9 cellular contexts compared by ENCODE assay signal in the genomic region with DNA sequence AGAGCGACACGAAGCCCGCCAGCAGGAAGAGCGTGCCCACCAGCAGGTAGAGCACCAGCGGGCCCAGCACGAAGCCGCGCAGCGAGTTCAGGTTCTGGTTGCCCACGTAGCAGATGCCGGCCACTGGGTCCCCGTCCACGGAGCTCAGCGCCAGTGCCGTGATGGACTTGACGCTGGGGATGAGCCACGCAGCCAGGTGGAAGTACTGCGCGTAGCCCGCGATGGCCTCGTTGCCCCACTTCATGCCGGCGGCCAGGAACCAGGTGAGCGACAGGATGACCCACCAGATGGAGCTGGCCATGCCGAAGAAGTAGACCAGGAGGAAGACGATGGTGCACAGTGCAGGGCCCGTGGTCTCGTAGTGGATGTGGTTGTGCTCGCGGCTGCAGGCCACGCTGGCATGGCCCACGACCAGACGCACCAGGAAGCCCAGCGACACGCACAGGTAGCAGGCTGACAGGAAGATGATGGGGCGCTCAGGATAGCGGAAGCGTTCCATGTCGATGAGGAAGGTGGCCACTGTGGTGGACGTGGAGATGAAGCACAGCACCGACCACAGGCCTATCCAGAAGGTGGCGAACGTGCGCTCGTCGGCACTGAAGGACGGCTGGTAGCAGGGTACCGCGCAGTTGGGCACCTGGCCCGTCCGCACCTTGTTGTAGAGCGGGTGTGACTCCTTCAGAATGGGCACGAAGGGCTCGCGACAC. TPM values are rescaled to one million over a fixed set of nuclear protein-coding genes. Genes with fewer than 3 reads are reported as not detected.
A peak's percentile ranks its signal among the peaks of the same experiment; 100 is the strongest.
DNase-seq lines count a peak whose midpoint lies in the region; ATAC-seq, FAIRE-seq and TF ChIP-seq lines count a peak whose summit lies in the region.
"Had no signal": no experiment of that assay in that cellular context is flagged by ENCODE, and none has a peak within 500 bp of the region (broad histone marks: within the 10 kb centered on the region; RNA-seq: fewer than 3 reads in every experiment).

No MANE protein-coding gene starts in this region.

- no peaks in the 10 kb centered on the region for H3K9me3 ChIP-seq in stomach smooth muscle (ENCODE audit: control insufficient read depth in 2 of 2, low read length in 2 of 2)

- H3K36me3 Mint-ChIP-seq in IgD-negative memory B cell = peaks cover 1% of the 10 kb centered on the region
- peaks cover 5% of the 10 kb centered on the region for H3K36me3 Mint-ChIP-seq in MCF 10A (ENCODE audit: insufficient read depth, unreplicated experiment)

- POLR2A ChIA-PET in BJ (lab: Charles Lee) (no interaction called here), MCF 10A (lab: Yijun Ruan, JAX) (interaction anchor here (0.8 kb wide), 1 partner anchor 258 kb away, joined by 3 read pairs; the partner anchor contains the start of gene PLEKHM3)

- peak overlapping the region in 1 of 3 donors; percentile 59 for H3K27ac Mint-ChIP-seq in IgD-negative memory B cell
- no peak overlapping the region for H3K27ac Mint-ChIP-seq in MCF 10A (ENCODE audit: low read depth, unreplicated experiment)

- DNase-seq in BJ (ENCODE audit: low read depth) = no peak
- no peak for DNase-seq in MCF 10A (ENCODE audit: unreplicated experiment)
- peak; percentile 76 for DNase-seq in left lobe of liver (ENCODE audit: low spot score)
- DNase-seq in GM19239 (ENCODE audit: insufficient read length, low spot score) = no peak
- no peak for DNase-seq in amniotic stem cell (lab: John Stamatoyannopoulos, UW)

- H3K27me3 Mint-ChIP-seq in IgD-negative memory B cell = peaks cover 11% of the 10 kb centered on the region
- no peaks in the 10 kb centered on the region for H3K27me3 Mint-ChIP-seq in MCF 10A (ENCODE audit: insufficient read depth, unreplicated experiment)

- peak overlapping the region; percentile 92 to 94 for H3K9ac ChIP-seq in stomach smooth muscle (ENCODE audit: low read length in 2 of 2)

- no peaks in the 10 kb centered on the region for H3K36me3 ChIP-seq in BJ (ENCODE audit: control insufficient read depth, insufficient read depth, low read length)
- H3K36me3 ChIP-seq in stomach smooth muscle (ENCODE audit: control insufficient read depth in 2 of 2, insufficient read depth in 2 of 2, low read length in 2 of 2) = peaks cover 10 to 18% of the 10 kb centered on the region in 2 donors

- H3K27me3 ChIP-seq in BJ (ENCODE audit: control insufficient read depth, insufficient read depth, low read length) = peaks cover 1% of the 10 kb centered on the region; the same call in 1 of the 2 replicates
- no peaks in the 10 kb centered on the region for H3K27me3 ChIP-seq in stomach smooth muscle (ENCODE audit: control insufficient read depth in 1 of 2, insufficient read depth in 2 of 2, low read length in 2 of 2)

- intact Hi-C loops in MCF 10A (cut with micrococcal nuclease) = loop anchor here (10.0 kb wide), 1 partner anchor 77 kb away; no protein-coding TSS in a partner anchor

- ATAC-seq in left lobe of liver = peak; percentile 41
- ATAC-seq in esophagus mucosa = no peak

- H3K9me3 Mint-ChIP-seq in IgD-negative memory B cell (no peaks in the 10 kb centered on the region), MCF 10A (ENCODE audit: unreplicated experiment) (no peaks in the 10 kb centered on the region)

- CTCF ChIA-PET in BJ (lab: Yijun Ruan, JAX) (interaction anchor here (0.8 to 2.8 kb wide), 3 partner anchors 21 to 297 kb away, joined by 3 to 13 read pairs (median 4); no protein-coding TSS in a partner anchor), MCF 10A (lab: Yijun Ruan, JAX) (interaction anchor here (1.4 to 2.5 kb wide), 3 partner anchors 22 to 273 kb away, joined by 3 to 15 read pairs (median 12); no protein-coding TSS in a partner anchor)

- H3K4me1 ChIP-seq in stomach smooth muscle (ENCODE audit: control insufficient read depth, insufficient read depth, low read length) = peaks cover 32% of the 10 kb centered on the region

- peak overlapping the region; percentile 83 to 92 (median 89) for H3K4me3 Mint-ChIP-seq in IgD-negative memory B cell
- H3K4me3 Mint-ChIP-seq in MCF 10A (ENCODE audit: unreplicated experiment) = peak overlapping the region; percentile 86

- TF ChIP-seq CTCF in BJ (IDR thresholded peaks at IDR 0.05; ENCODE audit: insufficient read depth, low read depth, low read length) (peak; percentile 41), MCF 10A (IDR thresholded peaks at IDR 0.05; ENCODE audit: unreplicated experiment) (no peak)

- BruUV-seq in MCF 10A (replicated peaks; lab: Mats Ljungman, UMichigan) = no TSS peak

- H3K27ac ChIP-seq in stomach smooth muscle (ENCODE audit: low read length) = peak overlapping the region; percentile 97
- H3K27ac ChIP-seq: epithelial cell of prostate had no signal

- no peak overlapping the region for H3K4me3 ChIP-seq in BJ (ENCODE audit: low read depth, low read length)
- peak overlapping the region; percentile 64 to 97 for H3K4me3 ChIP-seq in stomach smooth muscle (ENCODE audit: low read length in 2 of 2)

- no peak for FAIRE-seq in GM19239 (lab: Jason Lieb, UNC)

- H3K4me1 Mint-ChIP-seq in IgD-negative memory B cell (peaks cover 10 to 26% (median 20%) of the 10 kb centered on the region in 3 donors), MCF 10A (ENCODE audit: insufficient read depth, unreplicated experiment) (peaks cover 8% of the 10 kb centered on the region)

RNA-seq across cellular contexts. Expression of gene FZD5, which starts 2.1 kb away (rescaled TPM):
- 0.29 and 0.31 TPM in 2 replicates for polyA plus RNA-seq in BJ (2011; rRNA removed)
- polyA minus RNA-seq in BJ (2011; rRNA and poly(A)+ RNA removed) = 0.47 and 0.57 TPM in 2 replicates
- polyA plus RNA-seq in IgD-negative memory B cell = 0.08 TPM
- total RNA-seq in MCF 10A (2022) = 2.6 and 4.3 TPM in 2 replicates
- 32.9 TPM for total RNA-seq in left lobe of liver
- total RNA-seq in esophagus mucosa = 11.8 TPM

RNA-seq across cellular contexts. Expression of gene CCNYL1, which starts 56.2 kb away (rescaled TPM):
- polyA plus RNA-seq in BJ (2011; rRNA removed) (9.6 and 14.0 TPM in 2 replicates), IgD-negative memory B cell (2.4 TPM)
- 4.1 and 6.6 TPM in 2 replicates for polyA minus RNA-seq in BJ (2011; rRNA and poly(A)+ RNA removed)
- total RNA-seq in MCF 10A (2022) (19.7 and 23.3 TPM in 2 replicates), left lobe of liver (9.2 TPM), esophagus mucosa (19.0 TPM)
